Comparison of ENCODE assay signal across 33 cellular contexts in genomic region chr14:65808390-65808789, GRCh38.
"Had no signal": no experiment of that assay in that cellular context is flagged by ENCODE, and none has a peak within 500 bp of the region (broad histone marks: within the 10 kb centered on the region; RNA-seq: fewer than 3 reads in every experiment).

No MANE protein-coding gene starts in this region.

- DNase-seq: activated B cell treated with CpG ODN at 0.5 μM for 24 hours; activated CD4-positive, alpha-beta memory T cell treated with anti-CD3 and anti-CD28 coated beads for 36 hours; activated CD4-positive, alpha-beta T cell treated with anti-CD3 and anti-CD28 coated beads, Interleukin-2, amount 10 ng/mL, durations not matched to agents 24 days and 14 days; activated CD8-positive, alpha-beta memory T cell treated with anti-CD3 and anti-CD28 coated beads, Interleukin-2, amount 10 ng/mL, durations not matched to agents 7 days and 5 days; activated CD8-positive, alpha-beta memory T cell treated with anti-CD3 and anti-CD28 coated beads, Interleukin-2, amount 50 U/mL, for 4 hours; activated CD8-positive, alpha-beta T cell treated with anti-CD3 and anti-CD28 coated beads, Interleukin-2, amount 10 ng/mL, durations not matched to agents 7 days and 5 days; activated effector memory CD4-positive, alpha-beta T cell treated with anti-CD3 and anti-CD28 coated beads, Interleukin-2, amount 50 U/mL, for 16 hours; activated naive CD8-positive, alpha-beta T cell treated with anti-CD3 and anti-CD28 coated beads for 36 hours; activated naive CD8-positive, alpha-beta T cell treated with anti-CD3 and anti-CD28 coated beads, Interleukin-2, amount 50 U/mL, for 24 hours; activated T-cell treated with anti-CD3 and anti-CD28 coated beads, Interleukin-2, amount 50 U/mL, for 1 hour; activated T-cell treated with anti-CD3 and anti-CD28 coated beads, Interleukin-2, amount 50 U/mL, for 48 hours; adrenal gland; amygdala; aorta; body of pancreas; caudate nucleus; cortex of kidney; dermis blood vessel endothelial cell; effector CD4-positive, alpha-beta T cell; esophagus squamous epithelium; foreskin melanocyte; heart right ventricle; T1000; WERI-Rb-1 had no signal

- ATAC-seq: activated CD4-positive, CD25-positive, alpha-beta regulatory T cell treated with anti-CD3 and anti-CD28 coated beads, Interleukin-2, amount 50 U/mL, for 24 hours; activated CD8-positive, alpha-beta memory T cell treated with anti-CD3 and anti-CD28 coated beads, Interleukin-2, amount 10 ng/mL, durations not matched to agents 7 days and 5 days; activated CD8-positive, alpha-beta T cell treated with anti-CD3 and anti-CD28 coated beads, Interleukin-2, amount 10 ng/mL, durations not matched to agents 7 days and 5 days; activated naive CD8-positive, alpha-beta T cell treated with anti-CD3 and anti-CD28 coated beads, Interleukin-2, amount 50 U/mL, for 24 hours; body of pancreas; gastroesophageal sphincter; heart right ventricle had no signal

- H3K27me3 Mint-ChIP-seq: activated B cell treated with CpG ODN at 0.5 μM for 24 hours; activated CD4-positive, alpha-beta memory T cell treated with anti-CD3 and anti-CD28 coated beads for 36 hours; activated naive CD4-positive, alpha-beta T cell treated with anti-CD3 and anti-CD28 coated beads, Interleukin-2, amount 50 U/mL, for 24 hours; activated naive CD8-positive, alpha-beta T cell treated with anti-CD3 and anti-CD28 coated beads for 36 hours; activated naive CD8-positive, alpha-beta T cell treated with anti-CD3 and anti-CD28 coated beads, Interleukin-2, amount 50 U/mL, for 24 hours had no signal

- H3K9me3 Mint-ChIP-seq: activated B cell treated with CpG ODN at 0.5 μM for 24 hours; activated CD4-positive, alpha-beta memory T cell treated with anti-CD3 and anti-CD28 coated beads for 36 hours; activated CD4-positive, alpha-beta T cell treated with anti-CD3 and anti-CD28 coated beads, Interleukin-2, amount 10 ng/mL, durations not matched to agents 24 days and 14 days; activated naive CD4-positive, alpha-beta T cell treated with anti-CD3 and anti-CD28 coated beads for 36 hours; activated naive CD4-positive, alpha-beta T cell treated with anti-CD3 and anti-CD28 coated beads, Interleukin-2, amount 50 U/mL, for 24 hours; activated naive CD8-positive, alpha-beta T cell treated with anti-CD3 and anti-CD28 coated beads for 36 hours had no signal

- H3K27me3 ChIP-seq: adrenal gland, body of pancreas, esophagus squamous epithelium had no signal

- H3K4me1 Mint-ChIP-seq: activated B cell treated with CpG ODN at 0.5 μM for 24 hours; activated CD4-positive, alpha-beta T cell treated with anti-CD3 and anti-CD28 coated beads, Interleukin-2, amount 10 ng/mL, durations not matched to agents 24 days and 14 days had no signal

- H3K4me3 ChIP-seq: adrenal gland, body of pancreas, esophagus squamous epithelium, gastroesophageal sphincter, heart right ventricle, hepatocyte had no signal

- H3K36me3 Mint-ChIP-seq: activated CD4-positive, alpha-beta memory T cell treated with anti-CD3 and anti-CD28 coated beads for 36 hours; activated naive CD4-positive, alpha-beta T cell treated with anti-CD3 and anti-CD28 coated beads, Interleukin-2, amount 50 U/mL, for 24 hours; activated naive CD8-positive, alpha-beta T cell treated with anti-CD3 and anti-CD28 coated beads for 36 hours had no signal

- H3K36me3 ChIP-seq: adrenal gland, esophagus squamous epithelium, gastroesophageal sphincter, heart right ventricle, WERI-Rb-1 had no signal

- H3K27ac Mint-ChIP-seq: activated B cell treated with CpG ODN at 0.5 μM for 24 hours; activated CD4-positive, alpha-beta memory T cell treated with anti-CD3 and anti-CD28 coated beads for 36 hours; activated CD4-positive, alpha-beta T cell treated with anti-CD3 and anti-CD28 coated beads, Interleukin-2, amount 10 ng/mL, durations not matched to agents 24 days and 14 days; activated CD8-positive, alpha-beta memory T cell treated with anti-CD3 and anti-CD28 coated beads, Interleukin-2, amount 10 ng/mL, durations not matched to agents 7 days and 5 days; activated CD8-positive, alpha-beta T cell treated with anti-CD3 and anti-CD28 coated beads, Interleukin-2, amount 10 ng/mL, durations not matched to agents 7 days and 5 days; activated naive CD4-positive, alpha-beta T cell treated with anti-CD3 and anti-CD28 coated beads for 36 hours; activated naive CD4-positive, alpha-beta T cell treated with anti-CD3 and anti-CD28 coated beads, Interleukin-2, amount 50 U/mL, for 24 hours; activated naive CD8-positive, alpha-beta T cell treated with anti-CD3 and anti-CD28 coated beads for 36 hours; activated naive CD8-positive, alpha-beta T cell treated with anti-CD3 and anti-CD28 coated beads, Interleukin-2, amount 50 U/mL, for 24 hours; activated T-helper 1 cell treated with anti-CD3 and anti-CD28 coated beads, Interleukin-12 subunit alpha, Interleukin-12 subunit beta, Interleukin-2, Interleukin-4 antibody, amounts not matched to agents 30 ng/mL and 10 ng/mL and 1 ng/mL, durations not matched to agents 14 hours and 24 hours and 36 hours; activated T-helper 2 cell treated with anti-CD3 and anti-CD28 coated beads, Interferon-gamma antibody, Interleukin-2, Interleukin-4, amounts not matched to agents 10 μg/mL and 5 μg/mL and 100 μg/mL, durations not matched to agents 14 hours and 24 hours and 36 hours; T-helper 2 cell treated with Interferon-gamma antibody and Interleukin-4, amounts not matched to agents 5 μg/mL and 100 μg/mL, for 36 hours had no signal

- H3K79me2 ChIP-seq: hepatocyte had no signal

- H2AFZ ChIP-seq: hepatocyte had no signal

- H3K4me2 ChIP-seq: hepatocyte had no signal

- H3K4me3 Mint-ChIP-seq: activated B cell treated with CpG ODN at 0.5 μM for 24 hours; activated CD4-positive, alpha-beta memory T cell treated with anti-CD3 and anti-CD28 coated beads for 36 hours; activated CD4-positive, alpha-beta T cell treated with anti-CD3 and anti-CD28 coated beads, Interleukin-2, amount 10 ng/mL, durations not matched to agents 24 days and 14 days; activated CD8-positive, alpha-beta memory T cell treated with anti-CD3 and anti-CD28 coated beads, Interleukin-2, amount 10 ng/mL, durations not matched to agents 7 days and 5 days; activated CD8-positive, alpha-beta T cell treated with anti-CD3 and anti-CD28 coated beads, Interleukin-2, amount 10 ng/mL, durations not matched to agents 7 days and 5 days; activated naive CD4-positive, alpha-beta T cell treated with anti-CD3 and anti-CD28 coated beads for 36 hours; activated naive CD4-positive, alpha-beta T cell treated with anti-CD3 and anti-CD28 coated beads, Interleukin-2, amount 50 U/mL, for 24 hours; activated naive CD8-positive, alpha-beta T cell treated with anti-CD3 and anti-CD28 coated beads for 36 hours; activated naive CD8-positive, alpha-beta T cell treated with anti-CD3 and anti-CD28 coated beads, Interleukin-2, amount 50 U/mL, for 24 hours; activated T-helper 1 cell treated with anti-CD3 and anti-CD28 coated beads, Interleukin-12 subunit alpha, Interleukin-12 subunit beta, Interleukin-2, Interleukin-4 antibody, amounts not matched to agents 30 ng/mL and 10 ng/mL and 1 ng/mL, durations not matched to agents 14 hours and 24 hours and 36 hours; T-helper 2 cell treated with Interferon-gamma antibody and Interleukin-4, amounts not matched to agents 5 μg/mL and 100 μg/mL, for 36 hours had no signal

- H3K27ac ChIP-seq: adrenal gland, body of pancreas, epithelial cell of prostate, esophagus squamous epithelium, gastroesophageal sphincter, heart right ventricle, hepatocyte, WERI-Rb-1 had no signal

- H3K4me1 ChIP-seq: adrenal gland, body of pancreas, esophagus squamous epithelium, gastroesophageal sphincter, heart right ventricle had no signal
